Comparison of ENCODE assay signal across 18 cellular contexts in the genomic region with DNA sequence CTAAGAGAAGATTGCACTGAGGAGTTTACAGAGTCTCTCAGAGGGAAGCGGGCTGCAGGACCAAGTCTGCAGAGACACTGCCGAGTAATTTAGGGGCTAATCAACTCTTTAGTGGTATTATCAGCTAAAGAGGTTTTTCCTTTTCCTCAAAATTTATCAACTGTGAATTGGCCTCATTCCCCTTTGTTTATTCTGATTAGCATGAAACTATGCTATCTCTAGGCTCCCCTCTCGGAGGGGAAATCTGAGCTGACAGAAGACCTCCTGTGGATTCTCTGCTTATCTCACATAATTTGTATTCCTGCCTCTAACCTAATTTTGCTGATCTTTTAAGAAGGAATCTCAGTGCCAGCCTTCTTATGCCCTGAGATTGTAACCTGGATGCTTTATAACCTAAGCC.
DNase-seq lines count a peak whose midpoint lies in the region; ATAC-seq and TF ChIP-seq lines count a peak whose summit lies in the region.
"Had no signal": no experiment of that assay in that cellular context is flagged by ENCODE, and none has a peak within 500 bp of the region (broad histone marks: within the 10 kb centered on the region; RNA-seq: fewer than 3 reads in every experiment).

No MANE protein-coding gene starts in this region.

- no peaks in the 10 kb centered on the region for H3F3A ChIP-seq in neural cell (ENCODE audit: insufficient read depth, low read length, poor library complexity, severe bottlenecking)

- H3K4me1 ChIP-seq in A673 (ENCODE audit: insufficient read depth, low read length, poor library complexity, severe bottlenecking) (no peaks in the 10 kb centered on the region), HUES64 (ENCODE audit: insufficient read depth, low read length) (peaks cover 17% of the 10 kb centered on the region), iPS-15b (ENCODE audit: control insufficient read depth, insufficient read depth, low read length) (peaks cover 11% of the 10 kb centered on the region), adrenal gland (replicated peaks in 1 of 2) (no peaks in the 10 kb centered on the region)
- H3K4me1 ChIP-seq: HAP-1, SJCRH30 had no signal

- no peak for TF ChIP-seq EP300 in neural cell (conservative IDR thresholded peaks at IDR 0.05; ENCODE audit: poor library complexity, severe bottlenecking)

- CTCF ChIA-PET in A673 (lab: Charles Lee) = no interaction called here

- no peaks in the 10 kb centered on the region for H4K20me1 ChIP-seq in neural cell (ENCODE audit: insufficient read depth)

- TF ChIP-seq RAD21 in neural cell (conservative IDR thresholded peaks at IDR 0.05) = no peak

- no peak for ATAC-seq in GM21619 (IDR thresholded peaks at IDR 0.05; ENCODE audit: unreplicated experiment)

- H3K36me3 ChIP-seq in A673 (ENCODE audit: insufficient read depth, low read length, poor library complexity, severe bottlenecking) (no peaks in the 10 kb centered on the region), HUES64 (ENCODE audit: insufficient read depth, low read length) (peaks cover 18% of the 10 kb centered on the region), iPS-15b (ENCODE audit: control insufficient read depth, insufficient read depth, low read length) (no peaks in the 10 kb centered on the region), neural cell (ENCODE audit: insufficient read depth, low read length) (no peaks in the 10 kb centered on the region), adrenal gland (replicated peaks in 1 of 2) (no peaks in the 10 kb centered on the region)
- H3K36me3 ChIP-seq: HAP-1, SJCRH30 had no signal

- 44% methylated on average over 3 of the region's 3 CpGs for WGBS in HUES64
- WGBS in adrenal gland, 4 donors = 82 to 88% (median 86%) methylated on average over 3 of the region's 3 CpGs

- no peaks in the 10 kb centered on the region for H3K79me2 ChIP-seq in neural cell (replicated peaks; ENCODE audit: insufficient read depth, low read length)

- H3K4me3 ChIP-seq in A673 (ENCODE audit: low read depth, low read length, poor library complexity, severe bottlenecking) = no peak overlapping the region
- no peak overlapping the region for H3K4me3 ChIP-seq in HUES64 (ENCODE audit: low read length)
- no peak overlapping the region for H3K4me3 ChIP-seq in iPS-15b (ENCODE audit: low read depth, low read length)
- H3K4me3 ChIP-seq in neural cell (ENCODE audit: low read length) = peak overlapping the region; percentile 7
- H3K4me3 ChIP-seq in adrenal gland = no peak overlapping the region
- H3K4me3 ChIP-seq: HAP-1, SJCRH30 had no signal

- H3K9me3 ChIP-seq in A673 (ENCODE audit: low read depth, low read length, poor library complexity, severe bottlenecking) (no peaks in the 10 kb centered on the region), HUES64 (ENCODE audit: insufficient read depth, low read depth, low read length) (no peaks in the 10 kb centered on the region), iPS-15b (ENCODE audit: control insufficient read depth, insufficient read depth, low read length) (no peaks in the 10 kb centered on the region), neural cell (ENCODE audit: low read length) (no peaks in the 10 kb centered on the region), adrenal gland (replicated peaks in 1 of 3) (no peaks in the 10 kb centered on the region)
- H3K9me3 ChIP-seq: HAP-1, SJCRH30 had no signal

- TF ChIP-seq POLR2A in adrenal gland (IDR thresholded peaks at IDR 0.05) = no peak

- no peak overlapping the region for H3K4me2 ChIP-seq in neural cell (ENCODE audit: low read length)
- H3K4me2 ChIP-seq: KMS-11 had no signal

- intact Hi-C loops in A673 (cut with micrococcal nuclease; ENCODE audit: unreplicated experiment) = no loop called here
- intact Hi-C loops in adrenal gland (cut with DNase I) = no loop called here

- no peak overlapping the region for H3K27ac ChIP-seq in A673 (ENCODE audit: low read depth, low read length, poor library complexity, severe bottlenecking)
- no peak overlapping the region for H3K27ac ChIP-seq in HUES64 (ENCODE audit: low read depth, low read length)
- H3K27ac ChIP-seq in neural cell (ENCODE audit: low read length) = no peak overlapping the region
- no peak overlapping the region for H3K27ac ChIP-seq in adrenal gland
- H3K27ac ChIP-seq: KMS-11, SJCRH30 had no signal

- H3K9ac ChIP-seq in HUES64 (ENCODE audit: low read depth, low read length) (0 out of 2 replicates have a peak overlapping the region, but pooled peaks have one; percentile 20), iPS-15b (ENCODE audit: low read depth, low read length) (peak overlapping the region; percentile 50), neural cell (ENCODE audit: low read length) (no peak overlapping the region)
- H3K9ac ChIP-seq: KMS-11 had no signal

- H2AFZ ChIP-seq in neural cell (ENCODE audit: low read depth, low read length) = no peak overlapping the region

- no peaks in the 10 kb centered on the region for H3K9me2 ChIP-seq in neural cell (ENCODE audit: insufficient read depth, low read length)

- H3K27me3 ChIP-seq in A673 (replicated peaks; ENCODE audit: insufficient read depth, low read depth, low read length, poor library complexity) (no peaks in the 10 kb centered on the region), HUES64 (ENCODE audit: insufficient read depth, low read length) (no peaks in the 10 kb centered on the region), iPS-15b (ENCODE audit: control insufficient read depth, insufficient read depth, low read length) (no peaks in the 10 kb centered on the region), neural cell (ENCODE audit: insufficient read depth, low read depth, low read length) (no peaks in the 10 kb centered on the region), adrenal gland (no peaks in the 10 kb centered on the region)
- H3K27me3 ChIP-seq: SJCRH30 had no signal

- POLR2A ChIA-PET in A673 (lab: Charles Lee; ENCODE audit: low non-redundant PET) = no interaction called here

- DNase-seq in A673 (ENCODE audit: low spot score) (peak; percentile 40), GM03348 (ENCODE audit: low spot score) (no peak), adrenal gland (no peak)
- DNase-seq: GDM1, IMR-90, NCI-H1105, NCI-H1694, NCI-H2081, NCI-H446, NCI-H526, OCI-M1, SJCRH30 had no signal

- no TSS peak for BruUV-seq in A673 (replicated peaks; lab: Mats Ljungman, UMichigan)

- TF ChIP-seq CTCF in A673 (conservative IDR thresholded peaks at IDR 0.05; ENCODE audit: low read depth, low read length) (no peak), neural cell (IDR thresholded peaks at IDR 0.05; ENCODE audit: poor library complexity, severe bottlenecking) (no peak), adrenal gland (IDR thresholded peaks at IDR 0.05) (no peak)

TF ChIP-seq in neural cell, 6 proteins besides CTCF, POLR2A, EP300 and RAD21:
- TF ChIP-seq POLR2AphosphoS5 (IDR thresholded peaks at IDR 0.05) (no peak), SMC3 (conservative IDR thresholded peaks at IDR 0.05; ENCODE audit: poor library complexity) (no peak), MXI1 (conservative IDR thresholded peaks at IDR 0.05; ENCODE audit: poor library complexity, severe bottlenecking) (no peak), TAF1 (IDR thresholded peaks at IDR 0.05; ENCODE audit: low read depth) (no peak), EZH2 (IDR thresholded peaks at IDR 0.05; ENCODE audit: borderline replicate concordance, insufficient read depth, low read length, poor library complexity, severe bottlenecking) (no peak)
- TF ChIP-seq, protein P1, sequence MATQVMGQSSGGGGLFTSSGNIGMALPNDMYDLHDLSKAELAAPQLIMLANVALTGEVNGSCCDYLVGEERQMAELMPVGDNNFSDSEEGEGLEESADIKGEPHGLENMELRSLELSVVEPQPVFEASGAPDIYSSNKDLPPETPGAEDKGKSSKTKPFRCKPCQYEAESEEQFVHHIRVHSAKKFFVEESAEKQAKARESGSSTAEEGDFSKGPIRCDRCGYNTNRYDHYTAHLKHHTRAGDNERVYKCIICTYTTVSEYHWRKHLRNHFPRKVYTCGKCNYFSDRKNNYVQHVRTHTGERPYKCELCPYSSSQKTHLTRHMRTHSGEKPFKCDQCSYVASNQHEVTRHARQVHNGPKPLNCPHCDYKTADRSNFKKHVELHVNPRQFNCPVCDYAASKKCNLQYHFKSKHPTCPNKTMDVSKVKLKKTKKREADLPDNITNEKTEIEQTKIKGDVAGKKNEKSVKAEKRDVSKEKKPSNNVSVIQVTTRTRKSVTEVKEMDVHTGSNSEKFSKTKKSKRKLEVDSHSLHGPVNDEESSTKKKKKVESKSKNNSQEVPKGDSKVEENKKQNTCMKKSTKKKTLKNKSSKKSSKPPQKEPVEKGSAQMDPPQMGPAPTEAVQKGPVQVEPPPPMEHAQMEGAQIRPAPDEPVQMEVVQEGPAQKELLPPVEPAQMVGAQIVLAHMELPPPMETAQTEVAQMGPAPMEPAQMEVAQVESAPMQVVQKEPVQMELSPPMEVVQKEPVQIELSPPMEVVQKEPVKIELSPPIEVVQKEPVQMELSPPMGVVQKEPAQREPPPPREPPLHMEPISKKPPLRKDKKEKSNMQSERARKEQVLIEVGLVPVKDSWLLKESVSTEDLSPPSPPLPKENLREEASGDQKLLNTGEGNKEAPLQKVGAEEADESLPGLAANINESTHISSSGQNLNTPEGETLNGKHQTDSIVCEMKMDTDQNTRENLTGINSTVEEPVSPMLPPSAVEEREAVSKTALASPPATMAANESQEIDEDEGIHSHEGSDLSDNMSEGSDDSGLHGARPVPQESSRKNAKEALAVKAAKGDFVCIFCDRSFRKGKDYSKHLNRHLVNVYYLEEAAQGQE (IDR thresholded peaks at IDR 0.05; ENCODE audit: borderline replicate concordance) = no peak
